Comparison of ENCODE assay signal across 8 cellular contexts in the genomic region with DNA sequence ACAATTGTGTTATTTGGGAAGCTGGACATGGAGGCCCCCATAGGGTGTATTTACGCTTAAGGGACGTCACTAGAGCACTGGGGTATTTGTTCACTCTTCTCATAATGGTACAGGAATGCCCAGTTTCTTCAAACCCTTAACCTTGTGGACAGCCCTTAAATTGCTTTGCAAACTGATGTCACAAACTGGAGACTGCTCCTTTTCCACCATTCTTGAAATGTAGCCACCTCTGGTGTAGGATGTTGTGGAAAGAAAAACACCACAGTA. TPM values are rescaled to one million over a fixed set of nuclear protein-coding genes. Genes with fewer than 3 reads are reported as not detected.
DNase-seq lines count a peak whose midpoint lies in the region; ATAC-seq and TF ChIP-seq lines count a peak whose summit lies in the region.

No MANE protein-coding gene starts in this region.

- dilution Hi-C loops in mammary epithelial cell (cut with HindIII; ENCODE audit: low sequenced_read_pairs) = no loop called here

- ATAC-seq in memory B cell (ENCODE audit: low read depth) (no peak), GM21515 (IDR thresholded peaks at IDR 0.05; ENCODE audit: unreplicated experiment) (no peak), HG02642 (IDR thresholded peaks at IDR 0.05; ENCODE audit: poor library complexity, unreplicated experiment) (no peak), HG03095 (IDR thresholded peaks at IDR 0.05; ENCODE audit: unreplicated experiment) (no peak)

- H3K27me3 ChIP-seq in MG63 = no peaks in the 10 kb centered on the region
- no peaks in the 10 kb centered on the region for H3K27me3 ChIP-seq in mammary epithelial cell (ENCODE audit: insufficient read depth, low read length)

- H3K4me1 ChIP-seq in mammary epithelial cell (ENCODE audit: insufficient read depth, low read length) = peaks cover 19% of the 10 kb centered on the region

- intact Hi-C loops in mammary epithelial cell (cut with micrococcal nuclease) = loop anchor here (5.0 kb wide), 1 partner anchor 751 kb away; the partner anchor contains the start of genes CKS1B and SHC1

- H3K4me1 Mint-ChIP-seq in memory B cell = peaks cover 53% of the 10 kb centered on the region

- TF ChIP-seq CTCF in mammary epithelial cell (conservative IDR thresholded peaks at IDR 0.05 in 1 of 2, IDR thresholded peaks at IDR 0.05 in 1 of 2; ENCODE audit: extremely low read depth in 1 of 2, insufficient read depth in 1 of 2, low read depth in 1 of 2, low read length in 2 of 2) = no peak

- peak overlapping the region; percentile 85 for H3K4me3 ChIP-seq in MG63
- peak overlapping the region; percentile 80 to 86 (median 83) for H3K4me3 ChIP-seq in mammary epithelial cell (replicated peaks in 1 of 3; ENCODE audit: insufficient read depth in 1 of 3, low read depth in 2 of 3, low read length in 3 of 3)

- H3K4me2 ChIP-seq in mammary epithelial cell (ENCODE audit: insufficient read depth, low read depth, low read length) = peak overlapping the region; percentile 86

- peak overlapping the region; percentile 95 for H3K27ac Mint-ChIP-seq in memory B cell

- no TSS peak for BruUV-seq in mammary epithelial cell (replicated peaks; lab: Mats Ljungman, UMichigan)

- DNase-seq in CMK (ENCODE audit: low read depth) = peak; percentile 20
- DNase-seq in MG63 = no peak
- peak; percentile 39 for DNase-seq in mammary epithelial cell
- DNase-seq in memory B cell (ENCODE audit: low spot score in 2 of 2) = no peak
- DNase-seq in C1 segment of cervical spinal cord (lab: John Stamatoyannopoulos, UW) = no peak

- peaks cover 82% of the 10 kb centered on the region for H3K36me3 ChIP-seq in MG63
- H3K36me3 ChIP-seq in mammary epithelial cell (ENCODE audit: insufficient read depth, low read length) = peaks cover 15% of the 10 kb centered on the region

- H3K79me2 ChIP-seq in mammary epithelial cell (ENCODE audit: insufficient read depth, low read length) = peaks cover 96% of the 10 kb centered on the region

- peak overlapping the region; percentile 85 for H3K27ac ChIP-seq in mammary epithelial cell (ENCODE audit: insufficient read depth, low read depth, low read length)

- H3K27me3 Mint-ChIP-seq in memory B cell = no peaks in the 10 kb centered on the region

- in situ Hi-C loops in mammary epithelial cell (cut with MboI; ENCODE audit: low sequenced_read_pairs in 2 of 2) = no loop called here

- peak overlapping the region; percentile 92 for H3K9ac ChIP-seq in mammary epithelial cell (ENCODE audit: insufficient read depth, low read length)

- peaks cover 3% of the 10 kb centered on the region; the same call in 1 of the 2 replicates for H3K9me3 ChIP-seq in MG63
- no peaks in the 10 kb centered on the region for H3K9me3 ChIP-seq in mammary epithelial cell (replicated peaks; ENCODE audit: insufficient read depth, low read length)

- WGBS in mammary epithelial cell (ENCODE audit: low coverage, missing lambda C conversion rate) = 5% methylated on average over 2 of the region's 2 CpGs

- H3K9me3 Mint-ChIP-seq in memory B cell = no peaks in the 10 kb centered on the region

- peaks cover 22% of the 10 kb centered on the region for H3K36me3 Mint-ChIP-seq in memory B cell

- peak overlapping the region; percentile 65 for H2AFZ ChIP-seq in mammary epithelial cell (ENCODE audit: low read depth, low read length)

- CTCF ChIA-PET in mammary epithelial cell (lab: Charles Lee; ENCODE audit: low non-redundant PET) = interaction anchor here (0.5 to 0.6 kb wide), 2 partner anchors 26 to 50 kb away, joined by 3 to 4 read pairs; no protein-coding TSS in a partner anchor

- peak overlapping the region; percentile 90 for H3K4me3 Mint-ChIP-seq in memory B cell

- H4K20me1 ChIP-seq in mammary epithelial cell (ENCODE audit: insufficient read depth, low read length) = peaks cover 2% of the 10 kb centered on the region

RNA-seq across cellular contexts. Expression of gene UBAP2L, which starts 1.0 kb away (rescaled TPM):
- total RNA-seq in MG63 (2014; rRNA removed; shearing (Covaris generic); ENCODE audit: low replicate concordance) = 208 and 217 TPM in 2 replicates
- total RNA-seq in mammary epithelial cell = 100 to 1,000 TPM in 1 of 2 donors, 10 to 100 TPM in 1; 63.7 to 168 TPM
- 147 TPM for polyA plus RNA-seq in mammary epithelial cell
- 161 TPM for polyA minus RNA-seq in mammary epithelial cell

RNA-seq across cellular contexts. Expression of gene CFAP141, which starts 15.6 kb away (rescaled TPM):
- total RNA-seq in MG63 (2014; rRNA removed; shearing (Covaris generic); ENCODE audit: low replicate concordance) = not detected in 2 replicates
- not detected for total RNA-seq in mammary epithelial cell
- not detected for polyA plus RNA-seq in mammary epithelial cell
- polyA minus RNA-seq in mammary epithelial cell = not detected

RNA-seq across cellular contexts. Expression of gene TPM3, which starts 29.8 kb away (rescaled TPM):
- 991 and 1,067 TPM in 2 replicates for total RNA-seq in MG63 (2014; rRNA removed; shearing (Covaris generic); ENCODE audit: low replicate concordance)
- 100 to 1,000 TPM; 330 to 550 TPM for total RNA-seq in mammary epithelial cell
- polyA plus RNA-seq in mammary epithelial cell = 440 TPM
- 266 TPM for polyA minus RNA-seq in mammary epithelial cell

RNA-seq across cellular contexts. Expression of gene HAX1, which starts 50.7 kb away (rescaled TPM):
- total RNA-seq in MG63 (2014; rRNA removed; shearing (Covaris generic); ENCODE audit: low replicate concordance) = 212 and 243 TPM in 2 replicates
- 100 to 1,000 TPM; 135 to 174 TPM for total RNA-seq in mammary epithelial cell
- 114 TPM for polyA plus RNA-seq in mammary epithelial cell
- polyA minus RNA-seq in mammary epithelial cell = 99.8 TPM

Comparison
In these comparisons a context has a peak if more than half of its experiments do, and no peak if none do; other contexts are left out.
1. DNase-seq: peak in CMK (single experiment) and mammary epithelial cell (single experiment); none in MG63 (single experiment), memory B cell (0 of 2) and C1 segment of cervical spinal cord (0 of 14).